11 cellular contexts compared by ENCODE assay signal in the genomic region with DNA sequence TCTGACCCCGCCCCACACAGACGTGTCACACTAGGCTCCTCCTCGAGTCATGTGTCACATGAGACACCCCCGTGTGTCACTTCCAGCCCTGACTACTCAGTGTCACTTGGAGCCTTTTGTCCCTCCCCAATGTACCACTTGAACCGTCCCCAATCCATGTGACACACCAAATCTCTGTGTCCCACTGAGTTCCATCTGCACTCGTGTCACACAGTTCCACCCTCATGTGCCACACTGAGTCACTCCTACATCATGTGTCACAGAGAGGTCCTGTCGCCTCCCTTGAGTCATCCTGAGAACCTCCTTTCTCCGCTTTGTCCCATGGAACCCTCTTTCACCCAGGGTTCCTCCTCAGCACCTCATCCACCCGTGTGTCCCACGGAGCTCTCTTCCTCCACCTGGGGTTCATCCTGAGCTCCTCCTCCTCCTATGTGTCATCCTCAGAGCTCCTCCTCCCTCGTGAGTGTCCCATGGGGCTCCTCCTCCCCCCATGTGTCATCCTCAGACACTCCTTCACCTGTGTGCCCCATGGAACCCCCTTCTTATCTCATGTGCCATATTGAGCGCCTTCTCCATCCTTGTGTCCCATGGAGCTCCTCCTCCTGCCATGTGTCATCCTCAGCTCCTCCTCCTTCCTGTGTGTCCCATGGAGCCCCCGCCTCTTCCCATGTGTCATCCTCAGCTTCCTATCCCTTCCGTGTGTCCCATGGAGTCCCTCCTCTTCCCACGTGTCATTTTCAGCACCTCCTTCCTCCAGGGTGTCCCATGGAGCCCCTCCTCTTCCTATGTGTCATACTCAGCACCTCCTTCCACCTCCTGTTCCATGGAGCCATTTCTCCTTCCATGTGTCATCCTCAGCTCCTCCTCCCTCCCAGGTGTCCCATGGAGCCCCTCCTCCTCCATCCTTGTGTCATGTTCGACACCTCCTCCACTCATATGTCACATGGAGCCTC. TPM values are rescaled to one million over a fixed set of nuclear protein-coding genes. Genes with fewer than 3 reads are reported as not detected.
DNase-seq lines count a peak whose midpoint lies in the region; ATAC-seq and TF ChIP-seq lines count a peak whose summit lies in the region.
"Had no signal": no experiment of that assay in that cellular context is flagged by ENCODE, and none has a peak within 500 bp of the region (broad histone marks: within the 10 kb centered on the region; RNA-seq: fewer than 3 reads in every experiment).

No MANE protein-coding gene starts in this region.

- H2AFZ ChIP-seq in fibroblast of lung (ENCODE audit: low read length), result no peak overlapping the region

- H3K9me3 ChIP-seq in Panc1 (ENCODE audit: control insufficient read depth, insufficient read depth, low read depth, low read length) (no peaks in the 10 kb centered on the region), fibroblast of lung (ENCODE audit: control insufficient read depth, insufficient read depth, low read depth, low read length) (no peaks in the 10 kb centered on the region), subcutaneous abdominal adipose tissue (ENCODE audit: control insufficient read depth in 5 of 5, low read length in 5 of 5) (no peaks in the 10 kb centered on the region), gastroesophageal sphincter (no peaks in the 10 kb centered on the region)

- H4K20me1 ChIP-seq in fibroblast of lung (ENCODE audit: control insufficient read depth, extremely low read depth, insufficient read depth, low read length), result no peaks in the 10 kb centered on the region

- H3K79me2 ChIP-seq in fibroblast of lung (ENCODE audit: control insufficient read depth, insufficient read depth, low read length), result peaks cover 8% of the 10 kb centered on the region

- H3K9ac ChIP-seq in fibroblast of lung (ENCODE audit: insufficient read depth, low read length), result no peak overlapping the region
- no peak overlapping the region for H3K9ac ChIP-seq in subcutaneous abdominal adipose tissue (ENCODE audit: low read length in 5 of 5)

- ATAC-seq in Panc1 (peak; percentile 54), HG03457 (IDR thresholded peaks at IDR 0.05; ENCODE audit: unreplicated experiment) (no peak), gastroesophageal sphincter (no peak)

- TF ChIP-seq CTCF in Panc1 (IDR thresholded peaks at IDR 0.05) (no peak), fibroblast of lung (conservative IDR thresholded peaks at IDR 0.05 in 1 of 2, IDR thresholded peaks at IDR 0.05 in 1 of 2; ENCODE audit: low read depth in 1 of 2, low read length in 2 of 2) (no peak), gastroesophageal sphincter (IDR thresholded peaks at IDR 0.05) (no peak)

- no TSS peak for BruUV-seq in Panc1 (replicated peaks; lab: Mats Ljungman, UMichigan)

- H3K4me3 ChIP-seq in Panc1 (ENCODE audit: low read depth in 2 of 2, low read length in 2 of 2) (no peak overlapping the region), fibroblast of lung (replicated peaks in 1 of 4; ENCODE audit: control extremely low read depth in 1 of 4, insufficient read depth in 1 of 4, low read depth in 3 of 4, low read length in 4 of 4) (no peak overlapping the region), subcutaneous abdominal adipose tissue (ENCODE audit: low read depth in 1 of 5, low read length in 5 of 5) (no peak overlapping the region), gastroesophageal sphincter (no peak overlapping the region)
- H3K4me3 ChIP-seq: SK-N-MC had no signal

- no peaks in the 10 kb centered on the region for H3K36me3 ChIP-seq in Panc1 (ENCODE audit: control insufficient read depth, insufficient read depth, low read length)
- no peaks in the 10 kb centered on the region for H3K36me3 ChIP-seq in fibroblast of lung (ENCODE audit: control insufficient read depth, insufficient read depth, low read length)
- H3K36me3 ChIP-seq in subcutaneous abdominal adipose tissue (ENCODE audit: control insufficient read depth in 5 of 5, insufficient read depth in 5 of 5, low read length in 5 of 5), result no peaks in the 10 kb centered on the region
- H3K36me3 ChIP-seq in gastroesophageal sphincter, result no peaks in the 10 kb centered on the region

- WGBS in gastroesophageal sphincter (ENCODE audit: low coverage in 1 of 2), 2 donors, result 74 to 82% methylated on average over 10 to 13 of the region's 16 CpGs

- no peak for TF ChIP-seq EP300 in gastroesophageal sphincter (IDR thresholded peaks at IDR 0.05)

- H3K27ac ChIP-seq in Panc1 (ENCODE audit: low read length) (no peak overlapping the region), fibroblast of lung (ENCODE audit: insufficient read depth, low read length) (no peak overlapping the region), subcutaneous abdominal adipose tissue (ENCODE audit: low read depth, low read length) (peak overlapping the region; percentile 33), gastroesophageal sphincter (no peak overlapping the region)
- H3K27ac ChIP-seq: SK-N-MC had no signal

- H3K27ac Mint-ChIP-seq in activated naive CD4-positive, alpha-beta T cell treated with anti-CD3 and anti-CD28 coated beads for 36 hours, result no peak overlapping the region

- in situ Hi-C loops in Panc1 (cut with HindIII; ENCODE audit: low pct_unique_long_range_greater_than_20kb, low sequenced_read_pairs), result no loop called here

- H3K27me3 ChIP-seq in Panc1 (ENCODE audit: control insufficient read depth, insufficient read depth, low read length) (no peaks in the 10 kb centered on the region), fibroblast of lung (ENCODE audit: control insufficient read depth, insufficient read depth, low read length) (no peaks in the 10 kb centered on the region), subcutaneous abdominal adipose tissue (ENCODE audit: control insufficient read depth in 5 of 5, insufficient read depth in 4 of 5, low read length in 5 of 5) (peaks cover 0 to 24% (median 8%) of the 10 kb centered on the region in 5 donors), gastroesophageal sphincter (peaks cover 21% of the 10 kb centered on the region)

- H3K36me3 Mint-ChIP-seq in activated naive CD4-positive, alpha-beta T cell treated with anti-CD3 and anti-CD28 coated beads for 36 hours (ENCODE audit: low read depth), result no peaks in the 10 kb centered on the region
- H3K36me3 Mint-ChIP-seq: immature natural killer cell had no signal

- no peaks in the 10 kb centered on the region for H3K9me3 Mint-ChIP-seq in activated naive CD4-positive, alpha-beta T cell treated with anti-CD3 and anti-CD28 coated beads for 36 hours
- H3K9me3 Mint-ChIP-seq: immature natural killer cell had no signal

- no peak for TF ChIP-seq POLR2A in gastroesophageal sphincter (IDR thresholded peaks at IDR 0.05)

- H3K4me2 ChIP-seq in fibroblast of lung (ENCODE audit: extremely low read depth, insufficient read depth, low read length), result no peak overlapping the region

- CTCF ChIA-PET in activated naive CD4-positive, alpha-beta T cell treated with anti-CD3 and anti-CD28 coated beads for 36 hours (lab: Charles Lee), result no interaction called here
- CTCF ChIA-PET in Panc1 (lab: Charles Lee), result no interaction called here

- no peaks in the 10 kb centered on the region for H3K4me1 ChIP-seq in Panc1 (ENCODE audit: control insufficient read depth, insufficient read depth, low read length)
- H3K4me1 ChIP-seq in fibroblast of lung (ENCODE audit: control insufficient read depth, extremely low read depth, insufficient read depth, low read length), result no peaks in the 10 kb centered on the region
- no peaks in the 10 kb centered on the region for H3K4me1 ChIP-seq in subcutaneous abdominal adipose tissue (ENCODE audit: control insufficient read depth in 5 of 5, insufficient read depth in 5 of 5, low read length in 5 of 5)
- no peaks in the 10 kb centered on the region for H3K4me1 ChIP-seq in gastroesophageal sphincter

- POLR2A ChIA-PET in Panc1 (lab: Charles Lee), result no interaction called here

- no peaks in the 10 kb centered on the region for H3K4me1 Mint-ChIP-seq in activated naive CD4-positive, alpha-beta T cell treated with anti-CD3 and anti-CD28 coated beads for 36 hours (ENCODE audit: low read depth)
- H3K4me1 Mint-ChIP-seq: immature natural killer cell had no signal

- intact Hi-C loops in activated naive CD4-positive, alpha-beta T cell treated with anti-CD3 and anti-CD28 coated beads for 36 hours (cut with micrococcal nuclease), result no loop called here
- intact Hi-C loops in Panc1 (cut with micrococcal nuclease; ENCODE audit: unreplicated experiment), result no loop called here

- peak; percentile 15 for DNase-seq in activated naive CD4-positive, alpha-beta T cell treated with anti-CD3 and anti-CD28 coated beads for 36 hours
- no peak for DNase-seq in activated naive CD4-positive, alpha-beta T cell treated with Interleukin-2 at 50 U/mL for 16 hours
- DNase-seq in Panc1 (ENCODE audit: low read depth, low spot score) (no peak), fibroblast of lung (ENCODE audit: low read depth in 2 of 2) (peak; percentile 7 to 65), iPS-NIHi11 (ENCODE audit: low spot score) (no peak)
- DNase-seq: immature natural killer cell, NCI-H2081 had no signal

- no peaks in the 10 kb centered on the region for H3K27me3 Mint-ChIP-seq in activated naive CD4-positive, alpha-beta T cell treated with anti-CD3 and anti-CD28 coated beads for 36 hours (ENCODE audit: low read depth)

- no peak overlapping the region for H3K4me3 Mint-ChIP-seq in activated naive CD4-positive, alpha-beta T cell treated with anti-CD3 and anti-CD28 coated beads for 36 hours
- H3K4me3 Mint-ChIP-seq: immature natural killer cell had no signal

RNA-seq across cellular contexts. Expression of a gene that starts 32.0 kb away (rescaled TPM):
- total RNA-seq in activated naive CD4-positive, alpha-beta T cell treated with anti-CD3 and anti-CD28 coated beads for 36 hours, result not detected
- total RNA-seq in Panc1 (2021; ENCODE audit: unreplicated experiment) (not detected), fibroblast of lung (not detected in 2 replicates), gastroesophageal sphincter (under 1 TPM in 1 of 4 donors, not detected in 3; 0.31 TPM)
- 0.05 TPM for polyA plus RNA-seq in Panc1 (2012; ENCODE audit: insufficient read length)
- not detected in 2 replicates for polyA plus RNA-seq in fibroblast of lung
- polyA plus RNA-seq in fibroblast of lung (2012), result 0.02 and 0.08 TPM in 2 replicates
- polyA minus RNA-seq in fibroblast of lung (ENCODE audit: low replicate concordance), result not detected in 2 replicates
- polyA plus RNA-seq: immature natural killer cell had no signal

RNA-seq across cellular contexts. Expression of a gene that starts 45.6 kb away (rescaled TPM):
- total RNA-seq in activated naive CD4-positive, alpha-beta T cell treated with anti-CD3 and anti-CD28 coated beads for 36 hours, result not detected
- total RNA-seq in Panc1 (2021; ENCODE audit: unreplicated experiment) (62.4 TPM), fibroblast of lung (95.0 and 182 TPM in 2 replicates), gastroesophageal sphincter (10 to 100 TPM in 3 of 4 donors, 1 to 10 TPM in 1; 7.5 to 59.0 (median 36.7) TPM)
- 35.4 TPM for polyA plus RNA-seq in Panc1 (2012; ENCODE audit: insufficient read length)
- polyA plus RNA-seq in fibroblast of lung, result 58.0 and 104 TPM in 2 replicates
- polyA plus RNA-seq in fibroblast of lung (2012), result 43.2 and 71.5 TPM in 2 replicates
- polyA minus RNA-seq in fibroblast of lung (ENCODE audit: low replicate concordance), result 54.2 and 61.7 TPM in 2 replicates
- polyA plus RNA-seq: immature natural killer cell had no signal

Comparison
In these comparisons a context has a peak if more than half of its experiments do, and no peak if none do; other contexts are left out.
1. DNase-seq: peak in activated naive CD4-positive, alpha-beta T cell treated with anti-CD3 and anti-CD28 coated beads for 36 hours (single experiment) and fibroblast of lung (2 of 2); none in activated naive CD4-positive, alpha-beta T cell treated with Interleukin-2 at 50 U/mL for 16 hours (single experiment), Panc1 (single experiment) and iPS-NIHi11 (single experiment).
2. RNA of a gene that starts 45.6 kb away (total RNA-seq): 95.0 to 182 TPM in fibroblast of lung, 62.4 TPM in Panc1 (single experiment) and 7.5 to 59.0 TPM in gastroesophageal sphincter; not detected in activated naive CD4-positive, alpha-beta T cell treated with anti-CD3 and anti-CD28 coated beads for 36 hours; every median in the first group is over 4 times any median in the second.